1 cellular context compared by ENCODE assay signal in genomic region chr22:39306456-39307361, GRCh38.
TF ChIP-seq lines count a peak whose summit lies in the region.

No MANE protein-coding gene starts in this region.

TF ChIP-seq in SK-N-SH, 30 proteins besides CTCF, POLR2A, EP300 and RAD21 (continued from another document):
- no peak for TF ChIP-seq ZBTB33 (IDR thresholded peaks at IDR 0.05; ENCODE audit: borderline replicate concordance, low read depth)
- no peak for TF ChIP-seq JUND (IDR thresholded peaks at IDR 0.05)
- TF ChIP-seq PBX3 (IDR thresholded peaks at IDR 0.05): peak; percentile 27; the same call in 1 of the 2 replicates
- no peak for TF ChIP-seq MEF2A (IDR thresholded peaks at IDR 0.05; ENCODE audit: borderline replicate concordance, low read depth)
